ENCODE assay signal across 12 cellular contexts in genomic region chr9:86333651-86334050, GRCh38. TPM values are rescaled to one million over a fixed set of nuclear protein-coding genes. Genes with fewer than 3 reads are reported as not detected.
DNase-seq lines count a peak whose midpoint lies in the region; FAIRE-seq and TF ChIP-seq lines count a peak whose summit lies in the region.
"Had no signal": no experiment of that assay in that cellular context is flagged by ENCODE, and none has a peak within 500 bp of the region (broad histone marks: within the 10 kb centered on the region; RNA-seq: fewer than 3 reads in every experiment).

No MANE protein-coding gene starts in this region.

- H3K27ac ChIP-seq in neutrophil (peak overlapping the region; percentile 37), tibial artery (no peak overlapping the region)

- peak; percentile 33; the same call in 1 of the 2 replicates for TF ChIP-seq POLR2A in GM12891 (IDR thresholded peaks at IDR 0.05; ENCODE audit: low read depth, low read length)

- intact Hi-C loops in tibial artery (cut with DNase I; ENCODE audit: low total_unique reads) = no loop called here

- no peak for FAIRE-seq in GM12891 (lab: Jason Lieb, UNC)
- FAIRE-seq in endometrium (lab: Jason Lieb, UNC) = peak; percentile 58
- FAIRE-seq: A204.1, GM18507, HTR-8/SVneo had no signal

- H3K4me1 ChIP-seq in neutrophil (ENCODE audit: control insufficient read depth in 1 of 2, insufficient read depth in 1 of 2, low read depth in 1 of 2, low read length in 1 of 2) (peaks cover 25 to 26% of the 10 kb centered on the region in 2 experiments), tibial artery (no peaks in the 10 kb centered on the region)

- H3K9me3 ChIP-seq in neutrophil (no peaks in the 10 kb centered on the region), tibial artery (no peaks in the 10 kb centered on the region)

- no peak for TF ChIP-seq CTCF in neutrophil (IDR thresholded peaks at IDR 0.05)
- TF ChIP-seq CTCF in tibial artery (IDR thresholded peaks at IDR 0.05) = no peak

- no peaks in the 10 kb centered on the region for H3K27me3 ChIP-seq in neutrophil
- H3K27me3 ChIP-seq in tibial artery = no peaks in the 10 kb centered on the region

- H3K36me3 ChIP-seq in neutrophil = peaks cover 98% of the 10 kb centered on the region
- H3K36me3 ChIP-seq in tibial artery = peaks cover 58 to 75% (median 72%) of the 10 kb centered on the region in 3 donors

- DNase-seq in GM12891 (ENCODE audit: insufficient read length, low spot score) = no peak
- peak; percentile 75 for DNase-seq in LHCN-M2 (ENCODE audit: low read depth)
- no peak for DNase-seq in AML-193 (lab: John Stamatoyannopoulos, UW)
- DNase-seq in tibial artery = no peak
- DNase-seq in CD1c-positive myeloid dendritic cell (ENCODE audit: extremely low spot score) = no peak
- DNase-seq in DMS114 treated with DMSO at 0.1 percent for 48 hours (lab: John Stamatoyannopoulos, UW; ENCODE audit: unreplicated experiment) = no peak
- DNase-seq: CD8-positive, alpha-beta memory T cell had no signal

- H3K4me3 ChIP-seq in neutrophil (ENCODE audit: low read depth in 1 of 2, low read length in 1 of 2) (no peak overlapping the region), tibial artery (no peak overlapping the region)

TF ChIP-seq in GM12891, 5 proteins besides CTCF, POLR2A, EP300 and RAD21:
- TF ChIP-seq SPI1 (IDR thresholded peaks at IDR 0.05; ENCODE audit: low read depth, low read length) (no peak), POLR2AphosphoS5 (IDR thresholded peaks at IDR 0.05; ENCODE audit: low read depth, low read length) (no peak), PAX5 (IDR thresholded peaks at IDR 0.05; ENCODE audit: insufficient read depth, low read length, severe bottlenecking) (no peak), TAF1 (IDR thresholded peaks at IDR 0.05; ENCODE audit: low read depth, low read length) (no peak), POU2F2 (IDR thresholded peaks at IDR 0.05; ENCODE audit: low read depth, low read length) (no peak)

RNA-seq across cellular contexts. Expression of gene TUT7, which starts 20.6 kb away (rescaled TPM):
- 16.3 TPM for polyA plus RNA-seq in GM12891 (2012; ENCODE audit: low read depth, missing spikeins)
- total RNA-seq in LHCN-M2 (2014; rRNA removed) = 38.1 and 47.4 TPM in 2 replicates
- 7.6 TPM for polyA plus RNA-seq in LHCN-M2 (2012)

RNA-seq across cellular contexts. Expression of gene ISCA1, which starts 51.3 kb away (rescaled TPM):
- polyA plus RNA-seq in GM12891 (2012; ENCODE audit: low read depth, missing spikeins) = 13.4 TPM
- 39.2 and 41.2 TPM in 2 replicates for total RNA-seq in LHCN-M2 (2014; rRNA removed)
- 14.5 TPM for polyA plus RNA-seq in LHCN-M2 (2012)
